In the genomic region with DNA sequence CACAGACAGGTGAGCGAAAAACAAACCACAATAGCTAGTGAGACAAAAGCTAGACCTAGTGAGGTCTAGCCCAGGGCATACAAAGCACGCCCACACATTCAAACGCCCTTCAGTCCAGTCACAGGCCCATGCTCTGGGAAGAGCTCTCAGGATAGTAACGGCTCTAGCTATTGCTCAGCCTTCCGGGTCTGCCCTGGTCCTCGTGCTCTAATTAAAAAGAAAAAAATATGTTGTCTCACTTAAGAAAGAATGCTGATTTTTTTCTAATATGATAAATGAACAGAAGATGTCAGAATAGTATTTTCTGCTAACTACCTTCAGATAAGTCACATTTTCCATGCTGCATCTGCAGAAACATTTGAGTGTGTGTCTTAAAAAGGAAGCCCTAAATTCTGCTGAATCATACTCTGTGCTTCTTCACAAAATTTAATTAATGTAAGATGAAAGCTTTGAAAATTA, we compare ENCODE assay signal across 1 cellular context.
TF ChIP-seq lines count a peak whose summit lies in the region.

No MANE protein-coding gene starts in this region.

TF ChIP-seq in liver, 16 proteins besides CTCF, POLR2A, EP300 and RAD21 (continued from another document):
- TF ChIP-seq, protein P1, sequence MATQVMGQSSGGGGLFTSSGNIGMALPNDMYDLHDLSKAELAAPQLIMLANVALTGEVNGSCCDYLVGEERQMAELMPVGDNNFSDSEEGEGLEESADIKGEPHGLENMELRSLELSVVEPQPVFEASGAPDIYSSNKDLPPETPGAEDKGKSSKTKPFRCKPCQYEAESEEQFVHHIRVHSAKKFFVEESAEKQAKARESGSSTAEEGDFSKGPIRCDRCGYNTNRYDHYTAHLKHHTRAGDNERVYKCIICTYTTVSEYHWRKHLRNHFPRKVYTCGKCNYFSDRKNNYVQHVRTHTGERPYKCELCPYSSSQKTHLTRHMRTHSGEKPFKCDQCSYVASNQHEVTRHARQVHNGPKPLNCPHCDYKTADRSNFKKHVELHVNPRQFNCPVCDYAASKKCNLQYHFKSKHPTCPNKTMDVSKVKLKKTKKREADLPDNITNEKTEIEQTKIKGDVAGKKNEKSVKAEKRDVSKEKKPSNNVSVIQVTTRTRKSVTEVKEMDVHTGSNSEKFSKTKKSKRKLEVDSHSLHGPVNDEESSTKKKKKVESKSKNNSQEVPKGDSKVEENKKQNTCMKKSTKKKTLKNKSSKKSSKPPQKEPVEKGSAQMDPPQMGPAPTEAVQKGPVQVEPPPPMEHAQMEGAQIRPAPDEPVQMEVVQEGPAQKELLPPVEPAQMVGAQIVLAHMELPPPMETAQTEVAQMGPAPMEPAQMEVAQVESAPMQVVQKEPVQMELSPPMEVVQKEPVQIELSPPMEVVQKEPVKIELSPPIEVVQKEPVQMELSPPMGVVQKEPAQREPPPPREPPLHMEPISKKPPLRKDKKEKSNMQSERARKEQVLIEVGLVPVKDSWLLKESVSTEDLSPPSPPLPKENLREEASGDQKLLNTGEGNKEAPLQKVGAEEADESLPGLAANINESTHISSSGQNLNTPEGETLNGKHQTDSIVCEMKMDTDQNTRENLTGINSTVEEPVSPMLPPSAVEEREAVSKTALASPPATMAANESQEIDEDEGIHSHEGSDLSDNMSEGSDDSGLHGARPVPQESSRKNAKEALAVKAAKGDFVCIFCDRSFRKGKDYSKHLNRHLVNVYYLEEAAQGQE (IDR thresholded peaks at IDR 0.05) = no peak
- TF ChIP-seq YY1 (IDR thresholded peaks at IDR 0.05) (no peak), HNF4G (IDR thresholded peaks at IDR 0.05) (no peak)
- TF ChIP-seq, protein P2, sequence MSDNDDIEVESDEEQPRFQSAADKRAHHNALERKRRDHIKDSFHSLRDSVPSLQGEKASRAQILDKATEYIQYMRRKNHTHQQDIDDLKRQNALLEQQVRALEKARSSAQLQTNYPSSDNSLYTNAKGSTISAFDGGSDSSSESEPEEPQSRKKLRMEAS (IDR thresholded peaks at IDR 0.05) = no peak
